Comparison of ENCODE assay signal across 19 cellular contexts in genomic region chr5:77397686-77398300, GRCh38.
"Had no signal": no experiment of that assay in that cellular context is flagged by ENCODE, and none has a peak within 500 bp of the region (broad histone marks: within the 10 kb centered on the region; RNA-seq: fewer than 3 reads in every experiment).

No MANE protein-coding gene starts in this region.

- H3K4me3 ChIP-seq: colonic mucosa, gastrocnemius medialis, heart left ventricle had no signal

- H3K36me3 ChIP-seq: colonic mucosa, gastrocnemius medialis, heart left ventricle had no signal

- ATAC-seq: activated CD8-positive, alpha-beta T cell treated with anti-CD3 and anti-CD28 coated beads for 36 hours; activated T-helper 17 cell treated with anti-CD3 and anti-CD28 coated beads, Interleukin-2, amount 50 U/mL, for 72 hours; gastrocnemius medialis; heart left ventricle; stimulated activated naive CD8-positive, alpha-beta T cell treated with anti-CD3 and anti-CD28 coated beads, Interleukin-15, amount 100 ng/mL, for 72 hours had no signal

- H3K9me3 ChIP-seq: colonic mucosa, gastrocnemius medialis, heart left ventricle had no signal

- H3K4me1 Mint-ChIP-seq: activated T-helper 17 cell treated with anti-CD3 and anti-CD28 coated beads, Interleukin-2, amount 50 U/mL, for 72 hours; brain; immature natural killer cell; nephron had no signal

- H3K27me3 ChIP-seq: colonic mucosa, gastrocnemius medialis, heart left ventricle had no signal

- H3K36me3 Mint-ChIP-seq: activated naive CD8-positive, alpha-beta T cell treated with anti-CD3 and anti-CD28 coated beads for 36 hours; brain; immature natural killer cell had no signal

- H3K4me1 ChIP-seq: colonic mucosa, gastrocnemius medialis, heart left ventricle had no signal

- H3K27ac ChIP-seq: colonic mucosa, gastrocnemius medialis, heart left ventricle had no signal

- H3K27ac Mint-ChIP-seq: activated CD4-positive, alpha-beta T cell treated with anti-CD3 and anti-CD28 coated beads, Interleukin-2, amount 10 ng/mL, durations not matched to agents 24 days and 14 days; activated CD8-positive, alpha-beta T cell treated with anti-CD3 and anti-CD28 coated beads for 36 hours; activated naive CD8-positive, alpha-beta T cell treated with anti-CD3 and anti-CD28 coated beads for 36 hours; activated T-helper 17 cell treated with anti-CD3 and anti-CD28 coated beads, Interleukin-2, amount 50 U/mL, for 72 hours; brain; immature natural killer cell; nephron; stimulated activated naive CD8-positive, alpha-beta T cell treated with anti-CD3 and anti-CD28 coated beads, Interleukin-15, amount 100 ng/mL, for 72 hours had no signal

- H3K27me3 Mint-ChIP-seq: activated naive CD8-positive, alpha-beta T cell treated with anti-CD3 and anti-CD28 coated beads for 36 hours; activated T-helper 17 cell treated with anti-CD3 and anti-CD28 coated beads, Interleukin-2, amount 50 U/mL, for 72 hours; brain had no signal

- DNase-seq: activated CD4-positive, alpha-beta T cell treated with anti-CD3 and anti-CD28 coated beads, Interleukin-2, amount 10 ng/mL, durations not matched to agents 24 days and 14 days; activated CD4-positive, CD25-positive, alpha-beta regulatory T cell; activated CD8-positive, alpha-beta T cell treated with anti-CD3 and anti-CD28 coated beads for 36 hours; activated naive CD4-positive, alpha-beta T cell; activated naive CD8-positive, alpha-beta T cell treated with anti-CD3 and anti-CD28 coated beads for 36 hours; activated T-cell treated with anti-CD3 and anti-CD28 coated beads, Interleukin-2, amount 50 U/mL, for 1 hour; amniotic stem cell; central memory CD4-positive, alpha-beta T cell; colonic mucosa; gastrocnemius medialis; heart left ventricle; immature natural killer cell; retina; stimulated activated naive CD8-positive, alpha-beta T cell treated with anti-CD3 and anti-CD28 coated beads, Interleukin-15, amount 100 ng/mL, for 72 hours; T-helper 1 cell; T-helper 9 cell had no signal

- H3K9me3 Mint-ChIP-seq: activated CD4-positive, alpha-beta T cell treated with anti-CD3 and anti-CD28 coated beads, Interleukin-2, amount 10 ng/mL, durations not matched to agents 24 days and 14 days; activated CD8-positive, alpha-beta T cell treated with anti-CD3 and anti-CD28 coated beads for 36 hours; activated naive CD8-positive, alpha-beta T cell treated with anti-CD3 and anti-CD28 coated beads for 36 hours; activated T-helper 17 cell treated with anti-CD3 and anti-CD28 coated beads, Interleukin-2, amount 50 U/mL, for 72 hours; brain; immature natural killer cell; nephron; stimulated activated naive CD8-positive, alpha-beta T cell treated with anti-CD3 and anti-CD28 coated beads, Interleukin-15, amount 100 ng/mL, for 72 hours had no signal

- H3K4me3 Mint-ChIP-seq: activated CD4-positive, alpha-beta T cell treated with anti-CD3 and anti-CD28 coated beads, Interleukin-2, amount 10 ng/mL, durations not matched to agents 24 days and 14 days; activated CD8-positive, alpha-beta T cell treated with anti-CD3 and anti-CD28 coated beads for 36 hours; activated naive CD8-positive, alpha-beta T cell treated with anti-CD3 and anti-CD28 coated beads for 36 hours; activated T-helper 17 cell treated with anti-CD3 and anti-CD28 coated beads, Interleukin-2, amount 50 U/mL, for 72 hours; brain; immature natural killer cell; nephron; stimulated activated naive CD8-positive, alpha-beta T cell treated with anti-CD3 and anti-CD28 coated beads, Interleukin-15, amount 100 ng/mL, for 72 hours had no signal
